ENCODE assay signal across 26 cellular contexts in genomic region chr3:2968475-2968874, GRCh38.
A peak's percentile ranks its signal among the peaks of the same experiment; 100 is the strongest.
DNase-seq lines count a peak whose midpoint lies in the region; ATAC-seq and TF ChIP-seq lines count a peak whose summit lies in the region.
"Had no signal": no experiment of that assay in that cellular context is flagged by ENCODE, and none has a peak within 500 bp of the region (broad histone marks: within the 10 kb centered on the region; RNA-seq: fewer than 3 reads in every experiment).

No MANE protein-coding gene starts in this region.

- H4K8ac ChIP-seq in mesendoderm (ENCODE audit: low read depth, low read length): no peak overlapping the region

- no peak overlapping the region for H3K23ac ChIP-seq in mesendoderm (ENCODE audit: low read length)

- H3K4me1 ChIP-seq in BLaER1 treated with 17β-estradiol and CSF1 and Interleukin-3, amounts not matched to agents 10 nM and 100 nM: peaks cover 0 to 34% (median 10%) of the 10 kb centered on the region in 10 experiments; a peak in 13 of 20 replicates
- no peaks in the 10 kb centered on the region for H3K4me1 ChIP-seq in mesendoderm (ENCODE audit: control insufficient read depth, low read depth, low read length)
- H3K4me1 ChIP-seq in SK-N-SH (ENCODE audit: control insufficient read depth in 1 of 2, insufficient read depth in 2 of 2, low read depth in 1 of 2, low read length in 1 of 2): no peaks in the 10 kb centered on the region; a peak in 2 of 4 replicates
- H3K4me1 ChIP-seq in BE2C: 0 out of 2 replicates have a peak, but pooled peaks cover 2% of the 10 kb centered on the region
- H3K4me1 ChIP-seq: lower lobe of right lung, suprapubic skin, uterus had no signal

- ATAC-seq in GM19395 (IDR thresholded peaks at IDR 0.05; ENCODE audit: unreplicated experiment) (peak; percentile 52), HG03442 (IDR thresholded peaks at IDR 0.05; ENCODE audit: unreplicated experiment) (peak; percentile 51), GM19397 (IDR thresholded peaks at IDR 0.05; ENCODE audit: unreplicated experiment) (no peak)
- ATAC-seq: lower lobe of right lung had no signal

- no peak overlapping the region for H3K56ac ChIP-seq in mesendoderm (ENCODE audit: low read length)

- no peak overlapping the region for H2BK5ac ChIP-seq in mesendoderm (ENCODE audit: low read length)

- no peaks in the 10 kb centered on the region for H4K20me1 ChIP-seq in BLaER1 treated with 17β-estradiol and CSF1 and Interleukin-3, amounts not matched to agents 10 nM and 100 nM
- H4K20me1 ChIP-seq in SK-N-SH (ENCODE audit: insufficient read depth): no peaks in the 10 kb centered on the region

- TF ChIP-seq EP300 in SK-N-SH (IDR thresholded peaks at IDR 0.05; ENCODE audit: borderline replicate concordance in 1 of 2, low read depth in 1 of 2, low read length in 1 of 2): no peak

- no peaks in the 10 kb centered on the region for H3K27me3 ChIP-seq in BLaER1 treated with 17β-estradiol and CSF1 and Interleukin-3, amounts not matched to agents 10 nM and 100 nM
- no peaks in the 10 kb centered on the region for H3K27me3 ChIP-seq in mesendoderm (ENCODE audit: insufficient read depth, low read length, poor library complexity)
- H3K27me3 ChIP-seq in SK-N-SH (ENCODE audit: insufficient read depth): no peaks in the 10 kb centered on the region
- no peaks in the 10 kb centered on the region for H3K27me3 ChIP-seq in BE2C
- H3K27me3 ChIP-seq: suprapubic skin, uterus had no signal

- no peaks in the 10 kb centered on the region for H3F3A ChIP-seq in SK-N-SH (replicated peaks; ENCODE audit: insufficient read depth)

- DNase-seq in mesendoderm (no peak), SK-N-SH (no peak), NCI-H69 (lab: John Stamatoyannopoulos, UW) (no peak), BE2C (no peak)
- DNase-seq: activated B cell treated with CpG ODN at 0.5 μM for 24 hours; activated CD4-positive, alpha-beta T cell treated with anti-CD3 and anti-CD28 coated beads, Interleukin-2, amount 50 U/mL, for 48 hours; activated CD8-positive, alpha-beta memory T cell treated with anti-CD3 and anti-CD28 coated beads, Interleukin-2, amount 50 U/mL, for 48 hours; activated naive CD8-positive, alpha-beta T cell treated with anti-CD3 and anti-CD28 coated beads for 36 hours; DMS79; GF-D8; HFFc6; kidney glomerular epithelial cell; lower lobe of right lung; NCI-H1105; NCI-H1930; NCI-H226; Right ventricle myocardium superior; stimulated activated CD4-positive, alpha-beta T cell treated with anti-CD3 and anti-CD28 coated beads, Interleukin-1b, Interleukin-23, amount 100 ng/mL, for 48 hours; SW 1271; T1000; uterus had no signal

- H3K79me1 ChIP-seq in mesendoderm (ENCODE audit: low read length): no peaks in the 10 kb centered on the region

- no peak overlapping the region for H2BK120ac ChIP-seq in mesendoderm (ENCODE audit: low read depth, low read length)

- CTCF ChIA-PET in SK-N-SH (lab: Yijun Ruan, JAX): no interaction called here

- no peak overlapping the region for H2AFZ ChIP-seq in SK-N-SH (ENCODE audit: low read depth)

- peak overlapping the region in 9 of 11 experiments; percentile 7 to 63 (median 20); a peak in 10 of 22 replicates for H3K4me2 ChIP-seq in BLaER1 treated with 17β-estradiol and CSF1 and Interleukin-3, amounts not matched to agents 10 nM and 100 nM
- no peak overlapping the region for H3K4me2 ChIP-seq in mesendoderm (ENCODE audit: low read length)
- no peak overlapping the region for H3K4me2 ChIP-seq in SK-N-SH

- H2BK15ac ChIP-seq in mesendoderm (replicated peaks; ENCODE audit: low read depth): peak overlapping the region; percentile 64

- H3K4me3 ChIP-seq in BLaER1 treated with 17β-estradiol and CSF1 and Interleukin-3, amounts not matched to agents 10 nM and 100 nM: no peak overlapping the region
- H3K4me3 ChIP-seq in mesendoderm (ENCODE audit: low read length) (no peak overlapping the region), SK-N-SH (ENCODE audit: low read depth in 2 of 2, low read length in 1 of 2) (no peak overlapping the region), BE2C (ENCODE audit: low read depth, low read length) (no peak overlapping the region)
- H3K4me3 ChIP-seq: lower lobe of right lung, suprapubic skin, uterus had no signal

- no peak overlapping the region for H4K5ac ChIP-seq in mesendoderm (ENCODE audit: low read length)

- no peak overlapping the region for H3K18ac ChIP-seq in mesendoderm (ENCODE audit: low read length)

- H3K4ac ChIP-seq in mesendoderm (ENCODE audit: low read depth, low read length): no peak overlapping the region

- no peak overlapping the region for H3K9ac ChIP-seq in BLaER1 treated with 17β-estradiol and CSF1 and Interleukin-3, amounts not matched to agents 10 nM and 100 nM
- H3K9ac ChIP-seq in mesendoderm (ENCODE audit: low read length) (no peak overlapping the region), SK-N-SH (no peak overlapping the region)

- TF ChIP-seq CTCF in SK-N-SH (IDR thresholded peaks at IDR 0.05) (no peak), BE2C (IDR thresholded peaks at IDR 0.05; ENCODE audit: low read depth, low read length) (no peak)

- POLR2A ChIA-PET in SK-N-SH (lab: Yijun Ruan, JAX): no interaction called here

- H2AK5ac ChIP-seq in mesendoderm (ENCODE audit: low read length): no peak overlapping the region

- peak overlapping the region in 1 of 11 experiments; percentile 37; a peak in 3 of 22 replicates for H3K27ac ChIP-seq in BLaER1 treated with 17β-estradiol and CSF1 and Interleukin-3, amounts not matched to agents 10 nM and 100 nM
- H3K27ac ChIP-seq in mesendoderm (ENCODE audit: low read depth, low read length) (no peak overlapping the region), SK-N-SH (ENCODE audit: low read depth in 2 of 2, low read length in 1 of 2) (no peak overlapping the region)
- H3K27ac ChIP-seq: lower lobe of right lung, suprapubic skin, uterus had no signal

- H3K36me3 ChIP-seq in BLaER1 treated with 17β-estradiol and CSF1 and Interleukin-3, amounts not matched to agents 10 nM and 100 nM: no peaks in the 10 kb centered on the region
- H3K36me3 ChIP-seq in mesendoderm (ENCODE audit: control insufficient read depth, insufficient read depth, low read length) (no peaks in the 10 kb centered on the region), SK-N-SH (replicated peaks in 1 of 2; ENCODE audit: control insufficient read depth in 1 of 2, insufficient read depth in 2 of 2, low read length in 1 of 2) (no peaks in the 10 kb centered on the region), BE2C (no peaks in the 10 kb centered on the region)
- H3K36me3 ChIP-seq: lower lobe of right lung, suprapubic skin, uterus had no signal

- H3K9me2 ChIP-seq in SK-N-SH: no peaks in the 10 kb centered on the region

- H3K79me2 ChIP-seq in mesendoderm (ENCODE audit: control insufficient read depth, insufficient read depth, low read length): no peaks in the 10 kb centered on the region
- H3K79me2 ChIP-seq in SK-N-SH (ENCODE audit: insufficient read depth): no peaks in the 10 kb centered on the region

- no peaks in the 10 kb centered on the region for H3K9me3 ChIP-seq in BLaER1 treated with 17β-estradiol and CSF1 and Interleukin-3, amounts not matched to agents 10 nM and 100 nM (replicated peaks in 1 of 11)
- no peaks in the 10 kb centered on the region for H3K9me3 ChIP-seq in SK-N-SH
- no peaks in the 10 kb centered on the region for H3K9me3 ChIP-seq in BE2C
- H3K9me3 ChIP-seq: lower lobe of right lung, suprapubic skin, uterus had no signal

- TF ChIP-seq RAD21 in SK-N-SH (IDR thresholded peaks at IDR 0.05; ENCODE audit: low read length): no peak

TF ChIP-seq in SK-N-SH, 30 proteins besides CTCF, POLR2A, EP300 and RAD21:
- TF ChIP-seq CHD2 (IDR thresholded peaks at IDR 0.05; ENCODE audit: low read length, partially characterized antibody) (no peak), SMC3 (IDR thresholded peaks at IDR 0.05; ENCODE audit: low read depth, low read length) (no peak), RXRA (IDR thresholded peaks at IDR 0.05; ENCODE audit: borderline replicate concordance, low read depth) (no peak), EZH2phosphoT487 (IDR thresholded peaks at IDR 0.05; ENCODE audit: borderline replicate concordance, low read depth) (no peak), RCOR1 (IDR thresholded peaks at IDR 0.05; ENCODE audit: low read length) (no peak), MAX (IDR thresholded peaks at IDR 0.05; ENCODE audit: low read depth) (no peak), JUND (IDR thresholded peaks at IDR 0.05) (no peak), YY1 (IDR thresholded peaks at IDR 0.05; ENCODE audit: low read depth) (no peak), NFIC (IDR thresholded peaks at IDR 0.05; ENCODE audit: borderline replicate concordance) (no peak), POLR2AphosphoS5 (IDR thresholded peaks at IDR 0.05; ENCODE audit: low read depth, low read length) (no peak), ELF1 (IDR thresholded peaks at IDR 0.05) (no peak)

Comparison
In these comparisons a context has a peak if more than half of its experiments do, and no peak if none do; other contexts are left out.
1. H3K4me2 ChIP-seq: peak in BLaER1 treated with 17β-estradiol and CSF1 and Interleukin-3, amounts not matched to agents 10 nM and 100 nM (9 of 11); none in mesendoderm (single experiment) and SK-N-SH (single experiment).